17 cellular contexts compared by ENCODE assay signal in the genomic region with DNA sequence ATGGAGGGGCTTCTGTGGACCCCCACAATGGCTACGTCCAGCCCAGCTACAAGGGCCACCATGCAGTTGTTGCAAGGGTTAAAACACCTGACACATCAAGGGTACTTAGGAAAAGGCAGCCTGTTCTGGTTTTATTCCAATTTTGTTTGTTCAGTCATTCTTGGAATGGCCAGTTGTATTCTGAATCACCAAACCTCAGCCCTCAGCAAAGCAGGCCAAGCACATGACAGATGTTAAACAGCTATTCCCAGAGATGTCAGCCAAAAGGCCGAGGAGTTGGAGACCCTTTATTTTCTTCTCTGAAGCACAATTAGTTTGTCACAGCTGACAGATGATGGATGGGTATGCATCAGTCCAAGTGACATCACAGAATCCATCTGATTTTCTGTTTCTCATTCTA.
"Had no signal": no experiment of that assay in that cellular context is flagged by ENCODE, and none has a peak within 500 bp of the region (broad histone marks: within the 10 kb centered on the region; RNA-seq: fewer than 3 reads in every experiment).

No MANE protein-coding gene starts in this region.

- H3K36me3 ChIP-seq: gastroesophageal sphincter, upper lobe of right lung had no signal

- H3K27ac ChIP-seq: coronary artery, gastroesophageal sphincter, parathyroid adenoma, upper lobe of right lung, WERI-Rb-1 had no signal

- H2AFZ ChIP-seq: parathyroid adenoma had no signal

- H3K4me1 ChIP-seq: gastroesophageal sphincter, parathyroid adenoma, upper lobe of right lung had no signal

- DNase-seq: activated CD4-positive, alpha-beta memory T cell treated with anti-CD3 and anti-CD28 coated beads, Interleukin-2, amount 10 ng/mL, durations not matched to agents 7 days and 5 days; activated CD4-positive, alpha-beta T cell treated with anti-CD3 and anti-CD28 coated beads for 36 hours; activated naive CD4-positive, alpha-beta T cell treated with Interleukin-2 at 50 U/mL for 16 hours; activated naive CD8-positive, alpha-beta T cell treated with anti-CD3 and anti-CD28 coated beads, Interleukin-2, amount 50 U/mL, for 24 hours; caudate nucleus; effector CD4-positive, alpha-beta T cell; kidney; naive B cell; retina; stimulated activated CD4-positive, alpha-beta T cell treated with anti-CD3 and anti-CD28 coated beads, Interleukin-15, amount 100 ng/mL, for 24 hours; stimulated activated CD4-positive, alpha-beta T cell treated with anti-CD3 and anti-CD28 coated beads, Interleukin-4, amount 100 ng/mL, for 24 hours; T1000; upper lobe of right lung; WERI-Rb-1 had no signal

- H3K79me2 ChIP-seq: parathyroid adenoma had no signal

- H3K9ac ChIP-seq: parathyroid adenoma had no signal

- H3K9me3 ChIP-seq: gastroesophageal sphincter, upper lobe of right lung had no signal

- H3K4me3 ChIP-seq: coronary artery, gastroesophageal sphincter, upper lobe of right lung had no signal

- H3K27me3 ChIP-seq: gastroesophageal sphincter, upper lobe of right lung had no signal
